In genomic region chr6:90285611-90286381, GRCh38 we compare ENCODE assay signal across 8 cellular contexts. TPM values are rescaled to one million over a fixed set of nuclear protein-coding genes. Genes with fewer than 3 reads are reported as not detected.
A peak's percentile ranks its signal among the peaks of the same experiment; 100 is the strongest.
DNase-seq lines count a peak whose midpoint lies in the region; ATAC-seq and TF ChIP-seq lines count a peak whose summit lies in the region.

No MANE protein-coding gene starts in this region.

- no peak overlapping the region for H3K27ac ChIP-seq in DND-41 (ENCODE audit: low read length)
- H3K27ac ChIP-seq in left ventricle myocardium inferior (replicated peaks): peak overlapping the region; percentile 64
- H3K27ac ChIP-seq in psoas muscle: peak overlapping the region; percentile 97

- H3K36me3 ChIP-seq in DND-41 (ENCODE audit: insufficient read depth, low read length): no peaks in the 10 kb centered on the region
- H3K36me3 ChIP-seq in left ventricle myocardium inferior: no peaks in the 10 kb centered on the region
- H3K36me3 ChIP-seq in psoas muscle (ENCODE audit: insufficient read depth in 1 of 2, low read depth in 1 of 2): no peaks in the 10 kb centered on the region

- H3K4me2 ChIP-seq in DND-41 (ENCODE audit: insufficient read depth, low read length): no peak overlapping the region

- intact Hi-C loops in left ventricle myocardium inferior (cut with micrococcal nuclease): no loop called here
- intact Hi-C loops in psoas muscle (cut with DNase I): loop anchor here in 1 of 2 donors (2.0 to 5.0 kb wide), 2 partner anchors 67 to 163 kb away; no protein-coding TSS in a partner anchor

- H3K4me1 ChIP-seq in DND-41 (ENCODE audit: insufficient read depth, low read length) (peaks cover 25% of the 10 kb centered on the region), left ventricle myocardium inferior (peaks cover 26% of the 10 kb centered on the region), psoas muscle (peaks cover 62% of the 10 kb centered on the region)

- H3K79me2 ChIP-seq in DND-41 (ENCODE audit: insufficient read depth, low read length): no peaks in the 10 kb centered on the region

- ATAC-seq in DND-41 (ENCODE audit: insufficient read depth, low read depth): peak; percentile 72
- peak; percentile 53 for ATAC-seq in GM21526 (IDR thresholded peaks at IDR 0.05; ENCODE audit: low FRiP score, unreplicated experiment)
- peak; percentile 97 to 99 (median 98) for ATAC-seq in psoas muscle

- DNase-seq in DND-41 (no peak), HS-5 (ENCODE audit: low read depth) (peak; percentile 56), SHP77 (lab: John Stamatoyannopoulos, UW) (peak; percentile 88 to 91), anterior cingulate cortex (lab: John Stamatoyannopoulos, UW) (peak in 51 of 58 donors; percentile 16 to 87 (median 67)), left ventricle myocardium inferior (peak; percentile 82), psoas muscle (peak; percentile 82 to 92), NCI-H1436 treated with DMSO at 0.1 percent for 48 hours (lab: John Stamatoyannopoulos, UW) (no peak)

- H4K20me1 ChIP-seq in DND-41 (ENCODE audit: insufficient read depth, low read length): no peaks in the 10 kb centered on the region

- H3K9ac ChIP-seq in DND-41 (ENCODE audit: low read depth, low read length): no peak overlapping the region

- H3K4me3 ChIP-seq in DND-41 (ENCODE audit: low read depth in 1 of 2, low read length in 2 of 2) (no peak overlapping the region), left ventricle myocardium inferior (peak overlapping the region; percentile 52), psoas muscle (peak overlapping the region; percentile 59)

- H2AFZ ChIP-seq in DND-41 (ENCODE audit: low read depth, low read length): no peak overlapping the region

- no peaks in the 10 kb centered on the region for H3K9me3 ChIP-seq in DND-41 (ENCODE audit: insufficient read depth, low read length, severe bottlenecking)
- H3K9me3 ChIP-seq in left ventricle myocardium inferior (replicated peaks): peaks cover 6% of the 10 kb centered on the region
- no peaks in the 10 kb centered on the region for H3K9me3 ChIP-seq in psoas muscle

- H3K27me3 ChIP-seq in DND-41 (ENCODE audit: insufficient read depth, low read length, poor library complexity) (no peaks in the 10 kb centered on the region), left ventricle myocardium inferior (ENCODE audit: low read depth) (no peaks in the 10 kb centered on the region), psoas muscle (ENCODE audit: insufficient read depth in 3 of 3, low read length in 2 of 3) (no peaks in the 10 kb centered on the region)

- TF ChIP-seq CTCF in DND-41 (IDR thresholded peaks at IDR 0.05; ENCODE audit: borderline replicate concordance, extremely low read depth, low read length, poor library complexity, severe bottlenecking): no peak
- no peak for TF ChIP-seq CTCF in left ventricle myocardium inferior (IDR thresholded peaks at IDR 0.05; ENCODE audit: borderline replicate concordance)
- TF ChIP-seq CTCF in psoas muscle (IDR thresholded peaks at IDR 0.05): no peak

- WGBS in psoas muscle, 3 donors: 8 to 16% (median 9%) methylated on average over 9 of the region's 9 CpGs

RNA-seq across cellular contexts. Expression of gene BACH2, which starts 10.8 kb away (rescaled TPM):
- total RNA-seq in left ventricle myocardium inferior (1.5 TPM), psoas muscle (10 to 100 TPM in 2 of 4 donors, 1 to 10 TPM in 2; 5.9 to 16.9 (median 10.0) TPM)
- polyA plus RNA-seq in psoas muscle: 1 to 10 TPM in 1 of 3 donors, under 1 TPM in 2; 0.12 to 1.2 (median 1.00) TPM

Comparison
In these comparisons a context has a peak if more than half of its experiments do, and no peak if none do; other contexts are left out.
1. DNase-seq: peak in HS-5 (single experiment), SHP77 (2 of 2), anterior cingulate cortex (51 of 58), left ventricle myocardium inferior (single experiment) and psoas muscle (2 of 2); none in DND-41 (single experiment) and NCI-H1436 treated with DMSO at 0.1 percent for 48 hours (single experiment).
2. H3K4me3 ChIP-seq: peak in left ventricle myocardium inferior (single experiment) and psoas muscle (single experiment); none in DND-41 (0 of 2).
3. Peak in every context shown above with its lines, with median percentiles within 50 percentile points of each other: ATAC-seq.